11 cellular contexts compared by ENCODE assay signal in genomic region chr3:141240290-141241247, GRCh38. TPM values are rescaled to one million over a fixed set of nuclear protein-coding genes. Genes with fewer than 3 reads are reported as not detected.
A peak's percentile ranks its signal among the peaks of the same experiment; 100 is the strongest.
DNase-seq lines count a peak whose midpoint lies in the region; ATAC-seq and TF ChIP-seq lines count a peak whose summit lies in the region.
"Had no signal": no experiment of that assay in that cellular context is flagged by ENCODE, and none has a peak within 500 bp of the region (broad histone marks: within the 10 kb centered on the region; RNA-seq: fewer than 3 reads in every experiment).

No MANE protein-coding gene starts in this region.

- 63% methylated on average over 2 of the region's 2 CpGs for WGBS in esophagus muscularis mucosa

- no peak overlapping the region for H3K4me3 ChIP-seq in esophagus muscularis mucosa
- H3K4me3 ChIP-seq in brain microvascular endothelial cell (ENCODE audit: low read depth, low read length) = no peak overlapping the region
- H3K4me3 ChIP-seq: transverse colon had no signal

- in situ Hi-C loops in brain microvascular endothelial cell (cut with HindIII; ENCODE audit: low pct_ligation_motif_present, low sequenced_read_pairs) = no loop called here

- H3K9me3 ChIP-seq in esophagus muscularis mucosa = no peaks in the 10 kb centered on the region
- H3K9me3 ChIP-seq: transverse colon had no signal

- H3K27me3 Mint-ChIP-seq in activated CD8-positive, alpha-beta T cell treated with anti-CD3 and anti-CD28 coated beads, Interleukin-2, amount 10 ng/mL, durations not matched to agents 7 days and 5 days (ENCODE audit: low read depth) = no peaks in the 10 kb centered on the region
- H3K27me3 Mint-ChIP-seq in activated CD8-positive, alpha-beta T cell treated with anti-CD3 and anti-CD28 coated beads for 36 hours = no peaks in the 10 kb centered on the region
- H3K27me3 Mint-ChIP-seq: activated CD4-positive, alpha-beta memory T cell treated with anti-CD3 and anti-CD28 coated beads for 36 hours; activated naive CD8-positive, alpha-beta T cell treated with anti-CD3 and anti-CD28 coated beads, Interleukin-2, amount 10 ng/mL, durations not matched to agents 7 days and 5 days had no signal

- DNase-seq in activated CD8-positive, alpha-beta T cell treated with anti-CD3 and anti-CD28 coated beads, Interleukin-2, amount 10 ng/mL, durations not matched to agents 7 days and 5 days = peak; percentile 11
- DNase-seq in activated CD8-positive, alpha-beta T cell treated with anti-CD3 and anti-CD28 coated beads for 36 hours = no peak
- DNase-seq in NCI-H69 (lab: John Stamatoyannopoulos, UW) = peak; percentile 81
- peak; percentile 77 for DNase-seq in esophagus muscularis mucosa (ENCODE audit: extremely low spot score)
- no peak for DNase-seq in NCI-H1930 (lab: John Stamatoyannopoulos, UW)
- no peak for DNase-seq in brain microvascular endothelial cell
- DNase-seq: activated CD4-positive, alpha-beta memory T cell treated with anti-CD3 and anti-CD28 coated beads for 36 hours; activated naive CD8-positive, alpha-beta T cell treated with anti-CD3 and anti-CD28 coated beads, Interleukin-2, amount 10 ng/mL, durations not matched to agents 7 days and 5 days; transverse colon had no signal

- peaks cover 34 to 51% (median 41%) of the 10 kb centered on the region in 4 donors for H3K4me1 ChIP-seq in esophagus muscularis mucosa

- peaks cover 5% of the 10 kb centered on the region for H3K9me3 Mint-ChIP-seq in activated CD8-positive, alpha-beta T cell treated with anti-CD3 and anti-CD28 coated beads, Interleukin-2, amount 10 ng/mL, durations not matched to agents 7 days and 5 days (ENCODE audit: insufficient read depth)
- H3K9me3 Mint-ChIP-seq in activated CD8-positive, alpha-beta T cell treated with anti-CD3 and anti-CD28 coated beads for 36 hours = no peaks in the 10 kb centered on the region
- H3K9me3 Mint-ChIP-seq: activated CD4-positive, alpha-beta memory T cell treated with anti-CD3 and anti-CD28 coated beads for 36 hours; activated naive CD8-positive, alpha-beta T cell treated with anti-CD3 and anti-CD28 coated beads, Interleukin-2, amount 10 ng/mL, durations not matched to agents 7 days and 5 days had no signal

- intact Hi-C loops in activated CD8-positive, alpha-beta T cell treated with anti-CD3 and anti-CD28 coated beads for 36 hours (cut with micrococcal nuclease) = no loop called here
- intact Hi-C loops in esophagus muscularis mucosa (cut with DNase I) = no loop called here

- H3K36me3 ChIP-seq in esophagus muscularis mucosa = peaks cover 0 to 2% (median 0%) of the 10 kb centered on the region in 4 donors
- peaks cover 3% of the 10 kb centered on the region for H3K36me3 ChIP-seq in brain microvascular endothelial cell (replicated peaks)
- H3K36me3 ChIP-seq: transverse colon had no signal

- no peak for TF ChIP-seq POLR2A in esophagus muscularis mucosa (IDR thresholded peaks at IDR 0.05; ENCODE audit: low read depth)

- H3K36me3 Mint-ChIP-seq in activated CD8-positive, alpha-beta T cell treated with anti-CD3 and anti-CD28 coated beads, Interleukin-2, amount 10 ng/mL, durations not matched to agents 7 days and 5 days (ENCODE audit: low read depth) = peaks cover 44% of the 10 kb centered on the region
- H3K36me3 Mint-ChIP-seq in activated CD8-positive, alpha-beta T cell treated with anti-CD3 and anti-CD28 coated beads for 36 hours (ENCODE audit: low read depth) = peaks cover 31% of the 10 kb centered on the region

- ATAC-seq in activated CD8-positive, alpha-beta T cell treated with anti-CD3 and anti-CD28 coated beads, Interleukin-2, amount 10 ng/mL, durations not matched to agents 7 days and 5 days = no peak
- ATAC-seq in activated CD8-positive, alpha-beta T cell treated with anti-CD3 and anti-CD28 coated beads for 36 hours = no peak
- no peak for ATAC-seq in HG02759 (IDR thresholded peaks at IDR 0.05; ENCODE audit: unreplicated experiment)

- no peak for TF ChIP-seq CTCF in activated CD8-positive, alpha-beta T cell treated with anti-CD3 and anti-CD28 coated beads for 36 hours (IDR thresholded peaks at IDR 0.05)
- TF ChIP-seq CTCF in esophagus muscularis mucosa (IDR thresholded peaks at IDR 0.05) = no peak
- TF ChIP-seq CTCF in brain microvascular endothelial cell (IDR thresholded peaks at IDR 0.05; ENCODE audit: low read depth, low read length, missing control alignments) = no peak

- CTCF ChIA-PET in activated CD8-positive, alpha-beta T cell treated with anti-CD3 and anti-CD28 coated beads, Interleukin-2, amount 10 ng/mL, durations not matched to agents 7 days and 5 days (lab: Charles Lee) = interaction anchor here (0.9 to 11.1 kb wide), 3 partner anchors 9 to 39 kb away, joined by 3 to 337 read pairs (median 15); partner anchors contain the start of gene PXYLP1
- CTCF ChIA-PET in activated CD8-positive, alpha-beta T cell treated with anti-CD3 and anti-CD28 coated beads for 36 hours (lab: Charles Lee) = interaction anchor here (5.2 to 8.4 kb wide), 2 partner anchors 8 to 15 kb away, joined by 48 to 65 read pairs; partner anchors contain the start of gene PXYLP1

- POLR2A ChIA-PET in activated CD8-positive, alpha-beta T cell treated with anti-CD3 and anti-CD28 coated beads, Interleukin-2, amount 10 ng/mL, durations not matched to agents 7 days and 5 days (lab: Charles Lee) = interaction anchor here (1.1 to 1.5 kb wide), 4 partner anchors 9 to 71 kb away, joined by 3 to 6 read pairs (median 3); partner anchors contain the start of gene PXYLP1
- POLR2A ChIA-PET in activated CD8-positive, alpha-beta T cell treated with anti-CD3 and anti-CD28 coated beads for 36 hours (lab: Charles Lee) = interaction anchor here (1.4 to 5.6 kb wide), 4 partner anchors 8 to 22 kb away, joined by 3 to 43 read pairs (median 4); partner anchors contain the start of gene PXYLP1

- H3K4me3 Mint-ChIP-seq in activated CD8-positive, alpha-beta T cell treated with anti-CD3 and anti-CD28 coated beads, Interleukin-2, amount 10 ng/mL, durations not matched to agents 7 days and 5 days = no peak overlapping the region
- H3K4me3 Mint-ChIP-seq in activated CD8-positive, alpha-beta T cell treated with anti-CD3 and anti-CD28 coated beads for 36 hours = no peak overlapping the region
- H3K4me3 Mint-ChIP-seq: activated CD4-positive, alpha-beta memory T cell treated with anti-CD3 and anti-CD28 coated beads for 36 hours; activated naive CD8-positive, alpha-beta T cell treated with anti-CD3 and anti-CD28 coated beads, Interleukin-2, amount 10 ng/mL, durations not matched to agents 7 days and 5 days had no signal

- H3K4me1 Mint-ChIP-seq in activated CD8-positive, alpha-beta T cell treated with anti-CD3 and anti-CD28 coated beads, Interleukin-2, amount 10 ng/mL, durations not matched to agents 7 days and 5 days (ENCODE audit: low read depth) = peaks cover 76% of the 10 kb centered on the region
- peaks cover 76% of the 10 kb centered on the region for H3K4me1 Mint-ChIP-seq in activated CD8-positive, alpha-beta T cell treated with anti-CD3 and anti-CD28 coated beads for 36 hours (ENCODE audit: low read depth)

- TF ChIP-seq EP300 in esophagus muscularis mucosa (IDR thresholded peaks at IDR 0.05) = no peak

- H3K27ac ChIP-seq in esophagus muscularis mucosa (replicated peaks in 1 of 4) (peak overlapping the region in 1 of 4 donors; percentile 10), temporal lobe (ENCODE audit: low read depth, low read length) (peak overlapping the region; percentile 10), brain microvascular endothelial cell (no peak overlapping the region)
- H3K27ac ChIP-seq: transverse colon had no signal

- H3K27ac Mint-ChIP-seq in activated CD8-positive, alpha-beta T cell treated with anti-CD3 and anti-CD28 coated beads, Interleukin-2, amount 10 ng/mL, durations not matched to agents 7 days and 5 days = no peak overlapping the region
- no peak overlapping the region for H3K27ac Mint-ChIP-seq in activated CD8-positive, alpha-beta T cell treated with anti-CD3 and anti-CD28 coated beads for 36 hours
- H3K27ac Mint-ChIP-seq: activated CD4-positive, alpha-beta memory T cell treated with anti-CD3 and anti-CD28 coated beads for 36 hours; activated naive CD8-positive, alpha-beta T cell treated with anti-CD3 and anti-CD28 coated beads, Interleukin-2, amount 10 ng/mL, durations not matched to agents 7 days and 5 days had no signal

- H3K27me3 ChIP-seq in esophagus muscularis mucosa (no peaks in the 10 kb centered on the region), brain microvascular endothelial cell (replicated peaks) (no peaks in the 10 kb centered on the region)
- H3K27me3 ChIP-seq: transverse colon had no signal

RNA-seq across cellular contexts. Expression of gene PXYLP1, which starts 8.9 kb away (rescaled TPM):
- 10 to 100 TPM; 15.0 to 16.5 TPM for total RNA-seq in activated CD8-positive, alpha-beta T cell treated with anti-CD3 and anti-CD28 coated beads, Interleukin-2, amount 10 ng/mL, durations not matched to agents 7 days and 5 days
- total RNA-seq in activated CD8-positive, alpha-beta T cell treated with anti-CD3 and anti-CD28 coated beads for 36 hours = 10 to 100 TPM; 14.9 to 17.2 TPM
- total RNA-seq in esophagus muscularis mucosa = 10 to 100 TPM in 1 of 4 donors, 1 to 10 TPM in 3; 4.5 to 12.5 (median 9.4) TPM
- total RNA-seq in temporal lobe = 33.7 TPM

Comparison
In these comparisons a context has a peak if more than half of its experiments do, and no peak if none do; other contexts are left out.
1. DNase-seq: peak in activated CD8-positive, alpha-beta T cell treated with anti-CD3 and anti-CD28 coated beads, Interleukin-2, amount 10 ng/mL, durations not matched to agents 7 days and 5 days (single experiment), NCI-H69 (single experiment) and esophagus muscularis mucosa (single experiment); none in activated CD8-positive, alpha-beta T cell treated with anti-CD3 and anti-CD28 coated beads for 36 hours (single experiment), NCI-H1930 (0 of 2) and brain microvascular endothelial cell (single experiment).